ENCODE assay signal across 8 cellular contexts in the genomic region with DNA sequence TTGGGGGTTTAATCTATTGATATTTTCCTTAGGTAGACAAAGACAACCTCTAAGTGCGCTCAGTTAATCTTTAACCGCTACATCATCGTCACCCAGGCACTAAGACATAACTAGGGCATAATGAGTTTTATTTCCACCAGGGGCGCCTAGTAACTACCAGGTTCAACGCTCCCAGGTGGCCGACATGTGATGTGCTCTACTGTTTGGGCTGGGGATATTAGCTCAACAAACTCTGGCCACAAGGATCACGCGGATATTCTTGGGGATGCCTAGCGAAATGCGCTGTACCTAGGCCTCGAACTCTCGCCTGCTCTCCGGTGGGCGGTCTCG. TPM values are rescaled to one million over a fixed set of nuclear protein-coding genes. Genes with fewer than 3 reads are reported as not detected.
A peak's percentile ranks its signal among the peaks of the same experiment; 100 is the strongest.
DNase-seq lines count a peak whose midpoint lies in the region; ATAC-seq and TF ChIP-seq lines count a peak whose summit lies in the region.

No MANE protein-coding gene starts in this region.

- DNase-seq in ACHN (peak; percentile 79), NCI-H1436 treated with DMSO at 0.1 percent for 48 hours (lab: John Stamatoyannopoulos, UW) (peak; percentile 45), endodermal cell (no peak), midbrain (lab: John Stamatoyannopoulos, UW) (no peak)
- peak in 7 of 10 donors; percentile 56 to 86 (median 76) for DNase-seq in naive thymus-derived CD8-positive, alpha-beta T cell

- H3K9ac ChIP-seq in endodermal cell (ENCODE audit: extremely low read depth, low read length, poor library complexity, severe bottlenecking) = peak overlapping the region; percentile 87

- H3K9me3 ChIP-seq in endodermal cell (ENCODE audit: control insufficient read depth, low read length) = peaks cover 9% of the 10 kb centered on the region

- peaks cover 14% of the 10 kb centered on the region for H3K36me3 ChIP-seq in endodermal cell (ENCODE audit: control insufficient read depth, insufficient read depth, low read length)

- POLR2A ChIA-PET in naive thymus-derived CD8-positive, alpha-beta T cell (lab: Charles Lee) = interaction anchor here (0.7 to 2.0 kb wide), 9 partner anchors 13 to 920 kb away, joined by 3 to 21 read pairs (median 5); partner anchors contain the start of genes ELF2, NAA15, NOCT and SCOC

- peak overlapping the region; percentile 55 for H3K27ac ChIP-seq in endodermal cell (ENCODE audit: low read depth, low read length)

- peaks cover 22% of the 10 kb centered on the region for H3K36me3 Mint-ChIP-seq in endodermal cell (ENCODE audit: low read depth)
- H3K36me3 Mint-ChIP-seq in naive thymus-derived CD8-positive, alpha-beta T cell = no peaks in the 10 kb centered on the region

- ATAC-seq in GM18498 (IDR thresholded peaks at IDR 0.05; ENCODE audit: unreplicated experiment) (peak; percentile 51), HG02884 (IDR thresholded peaks at IDR 0.05; ENCODE audit: unreplicated experiment) (peak; percentile 41)
- ATAC-seq in naive thymus-derived CD8-positive, alpha-beta T cell = peak; percentile 53 to 65

- H3K4me3 Mint-ChIP-seq in endodermal cell = peak overlapping the region; percentile 91
- peak overlapping the region; percentile 89 to 99 (median 97) for H3K4me3 Mint-ChIP-seq in naive thymus-derived CD8-positive, alpha-beta T cell

- H3K4me3 ChIP-seq in WI38 (ENCODE audit: low read depth, low read length) = peak overlapping the region; percentile 72
- H3K4me3 ChIP-seq in endodermal cell (ENCODE audit: low read length) = peak overlapping the region; percentile 97

- peak overlapping the region; percentile 99 for H3K27ac Mint-ChIP-seq in endodermal cell
- peak overlapping the region; percentile 94 to 100 (median 98) for H3K27ac Mint-ChIP-seq in naive thymus-derived CD8-positive, alpha-beta T cell

- peaks cover 38% of the 10 kb centered on the region for H3K4me1 Mint-ChIP-seq in endodermal cell
- peaks cover 33 to 55% (median 50%) of the 10 kb centered on the region in 4 donors for H3K4me1 Mint-ChIP-seq in naive thymus-derived CD8-positive, alpha-beta T cell

- TF ChIP-seq CTCF in WI38 (IDR thresholded peaks at IDR 0.05; ENCODE audit: low read depth, low read length) (peak; percentile 19; the same call in 1 of the 2 replicates), endodermal cell (conservative IDR thresholded peaks at IDR 0.05) (peak; percentile 68)

- in situ Hi-C loops in ACHN (cut with HindIII; ENCODE audit: low pct_ligation_motif_present, low pct_unique_long_range_greater_than_20kb, low sequenced_read_pairs) = no loop called here

- no peaks in the 10 kb centered on the region for H3K27me3 ChIP-seq in endodermal cell (ENCODE audit: control insufficient read depth, insufficient read depth, low read length, poor library complexity, severe bottlenecking)

- H3K9me3 Mint-ChIP-seq in endodermal cell = peaks cover 3% of the 10 kb centered on the region
- H3K9me3 Mint-ChIP-seq in naive thymus-derived CD8-positive, alpha-beta T cell = no peaks in the 10 kb centered on the region

- H3K27me3 Mint-ChIP-seq in endodermal cell (ENCODE audit: insufficient read depth) = no peaks in the 10 kb centered on the region
- no peaks in the 10 kb centered on the region for H3K27me3 Mint-ChIP-seq in naive thymus-derived CD8-positive, alpha-beta T cell

- H3K4me1 ChIP-seq in endodermal cell (ENCODE audit: control insufficient read depth, insufficient read depth, low read length) = peaks cover 2% of the 10 kb centered on the region

- WGBS in endodermal cell (ENCODE audit: insufficient coverage in 1 of 2, insufficient read length in 1 of 2), 2 experiments = 0 to 1% methylated on average over 7 to 15 of the region's 15 CpGs

RNA-seq across cellular contexts. Expression of gene RAB33B, which starts 0.9 kb away (rescaled TPM):
- total RNA-seq in endodermal cell = 10 to 100 TPM in 1 of 2 donors, 1 to 10 TPM in 1; 8.7 to 11.4 TPM
- polyA plus RNA-seq in endodermal cell (2013, experiment 1 of 2) = 6.3 TPM
- polyA plus RNA-seq in endodermal cell (2013, experiment 2 of 2) = 6.0 TPM
- total RNA-seq in naive thymus-derived CD8-positive, alpha-beta T cell = 10 to 100 TPM; 12.1 to 13.3 TPM
- polyA plus RNA-seq in naive thymus-derived CD8-positive, alpha-beta T cell = 1 to 10 TPM; 6.4 to 6.9 (median 6.6) TPM

Comparison
In these comparisons a context has a peak if more than half of its experiments do, and no peak if none do; other contexts are left out.
1. DNase-seq: peak in ACHN (single experiment), NCI-H1436 treated with DMSO at 0.1 percent for 48 hours (single experiment) and naive thymus-derived CD8-positive, alpha-beta T cell (7 of 10); none in endodermal cell (single experiment) and midbrain (single experiment).
2. Peak in every context shown above with its lines, with median percentiles within 50 percentile points of each other: ATAC-seq.